ENCODE assay signal across 19 cellular contexts in genomic region chr5:79536193-79536906, GRCh38.
"Had no signal": no experiment of that assay in that cellular context is flagged by ENCODE, and none has a peak within 500 bp of the region (broad histone marks: within the 10 kb centered on the region; RNA-seq: fewer than 3 reads in every experiment).

No MANE protein-coding gene starts in this region.

- H3K4me1 ChIP-seq: ascending aorta, breast epithelium, foreskin keratinocyte, heart left ventricle, suprapubic skin had no signal

- H3K36me3 Mint-ChIP-seq: immature natural killer cell, natural killer cell had no signal

- H3K27ac Mint-ChIP-seq: activated T-helper 17 cell treated with anti-CD3 and anti-CD28 coated beads, Interleukin-2, amount 50 U/mL, for 72 hours; immature natural killer cell; natural killer cell; progenitor cell of endocrine pancreas had no signal

- H3K9me3 Mint-ChIP-seq: activated T-helper 17 cell treated with anti-CD3 and anti-CD28 coated beads, Interleukin-2, amount 50 U/mL, for 72 hours; immature natural killer cell; natural killer cell had no signal

- H3K4me1 Mint-ChIP-seq: activated T-helper 17 cell treated with anti-CD3 and anti-CD28 coated beads, Interleukin-2, amount 50 U/mL, for 72 hours; immature natural killer cell; natural killer cell had no signal

- H3K9me3 ChIP-seq: ascending aorta, breast epithelium, heart left ventricle, suprapubic skin had no signal

- H3K4me3 Mint-ChIP-seq: activated T-helper 17 cell treated with anti-CD3 and anti-CD28 coated beads, Interleukin-2, amount 50 U/mL, for 72 hours; immature natural killer cell; natural killer cell had no signal

- H3K27ac ChIP-seq: ascending aorta, breast epithelium, foreskin keratinocyte, heart left ventricle, suprapubic skin had no signal

- H3K27me3 Mint-ChIP-seq: progenitor cell of endocrine pancreas had no signal

- H3K27me3 ChIP-seq: ascending aorta, breast epithelium, heart left ventricle, suprapubic skin had no signal

- DNase-seq: activated CD4-positive, alpha-beta T cell treated with anti-CD3 and anti-CD28 coated beads, Interleukin-2, amount 50 U/mL, for 4 hours; activated CD4-positive, CD25-positive, alpha-beta regulatory T cell treated with anti-CD3 and anti-CD28 coated beads, Interleukin-2, amount 50 U/mL, for 72 hours; activated naive CD4-positive, alpha-beta T cell treated with Interleukin-2 at 50 U/mL for 16 hours; cerebellar nuclear complex; effector memory CD4-positive, alpha-beta T cell; foreskin keratinocyte; heart left ventricle; immature natural killer cell; mesendoderm; natural killer cell; nucleus accumbens; right cardiac atrium; stimulated activated naive CD8-positive, alpha-beta T cell treated with anti-CD3 and anti-CD28 coated beads, Interleukin-15, Interleukin-2, amounts not matched to agents 100 U/mL and 50 U/mL, for 24 hours; T1000 had no signal

- H3K4me3 ChIP-seq: ascending aorta, breast epithelium, heart left ventricle, suprapubic skin had no signal

- H3K36me3 ChIP-seq: ascending aorta, breast epithelium, heart left ventricle, suprapubic skin had no signal

- ATAC-seq: activated T-helper 17 cell treated with anti-CD3 and anti-CD28 coated beads, Interleukin-2, amount 50 U/mL, for 72 hours; foreskin keratinocyte; natural killer cell; stimulated activated naive CD8-positive, alpha-beta T cell treated with anti-CD3 and anti-CD28 coated beads, Interleukin-15, Interleukin-2, amounts not matched to agents 100 U/mL and 50 U/mL, for 24 hours had no signal
